10 cellular contexts compared by ENCODE assay signal in the genomic region with DNA sequence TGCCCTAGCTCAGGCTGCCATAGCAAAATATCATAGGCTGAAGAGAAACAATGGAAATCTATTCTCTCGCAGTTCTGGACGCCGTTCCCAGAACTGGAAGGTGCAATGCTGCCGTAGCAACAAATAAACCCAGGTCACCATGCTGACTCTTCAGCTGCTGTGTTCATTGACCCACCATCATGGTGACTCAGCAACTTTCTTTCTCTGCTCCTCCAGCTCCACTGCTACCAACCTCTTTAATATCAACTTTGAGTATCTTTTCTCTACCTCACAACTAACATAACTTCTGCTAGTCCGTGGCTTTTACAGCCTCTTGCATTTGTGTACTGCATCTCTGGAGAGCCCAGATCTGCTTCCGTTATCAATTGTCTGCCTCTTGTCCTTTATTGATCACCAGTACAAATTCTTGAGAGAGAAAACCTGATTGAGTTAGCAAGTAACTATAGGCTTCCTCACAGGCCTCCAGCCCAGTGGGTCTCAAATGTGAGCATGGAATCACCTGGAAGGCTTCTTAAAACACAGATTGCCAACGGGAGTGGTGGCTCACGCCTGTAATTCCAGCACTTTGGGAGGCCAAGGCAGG. TPM values are rescaled to one million over a fixed set of nuclear protein-coding genes. Genes with fewer than 3 reads are reported as not detected.
A peak's percentile ranks its signal among the peaks of the same experiment; 100 is the strongest.
DNase-seq lines count a peak whose midpoint lies in the region; ATAC-seq and TF ChIP-seq lines count a peak whose summit lies in the region.
"Had no signal": no experiment of that assay in that cellular context is flagged by ENCODE, and none has a peak within 500 bp of the region (broad histone marks: within the 10 kb centered on the region; RNA-seq: fewer than 3 reads in every experiment).

No MANE protein-coding gene starts in this region.

- H4K91ac ChIP-seq in mesenchymal stem cell (ENCODE audit: low read length): no peak overlapping the region

- 95% methylated on average over 8 of the region's 8 CpGs for WGBS in mesenchymal stem cell

- peak overlapping the region; percentile 87 for H3K4me2 ChIP-seq in KMS-11
- no peak overlapping the region for H3K4me2 ChIP-seq in mesenchymal stem cell (ENCODE audit: low read length, poor library complexity, severe bottlenecking)

- ATAC-seq in omental fat pad (ENCODE audit: low FRiP score): no peak

- H2BK120ac ChIP-seq in mesenchymal stem cell (ENCODE audit: low read depth, low read length): no peak overlapping the region

- no peak overlapping the region for H2AK5ac ChIP-seq in mesenchymal stem cell (ENCODE audit: low read length, severe bottlenecking)

- TF ChIP-seq CTCF in KMS-11 (conservative IDR thresholded peaks at IDR 0.05; ENCODE audit: low read depth, low read length): no peak
- no peak for TF ChIP-seq CTCF in omental fat pad (IDR thresholded peaks at IDR 0.05)
- TF ChIP-seq CTCF in dorsolateral prefrontal cortex (IDR thresholded peaks at IDR 0.05 in 54 of 56, conservative IDR thresholded peaks at IDR 0.05 in 2 of 56; ENCODE audit: low read depth in 1 of 56, partially characterized antibody in 56 of 56): no peak

- peak overlapping the region in 1 of 2 experiments; percentile 75 for H3K18ac ChIP-seq in mesenchymal stem cell (ENCODE audit: low read depth in 1 of 2, low read length in 2 of 2)

- H3K79me1 ChIP-seq in mesenchymal stem cell (replicated peaks; ENCODE audit: low read length, poor library complexity, severe bottlenecking): no peaks in the 10 kb centered on the region

- H4K8ac ChIP-seq in mesenchymal stem cell (ENCODE audit: low read length): peak overlapping the region; percentile 27

- H2BK12ac ChIP-seq in mesenchymal stem cell (ENCODE audit: low read length in 2 of 2): no peak overlapping the region

- no peaks in the 10 kb centered on the region for H3K9me3 ChIP-seq in mesenchymal stem cell (ENCODE audit: control insufficient read depth, low read length)
- H3K9me3 ChIP-seq: uterus had no signal

- DNase-seq in ELR (ENCODE audit: low read depth) (peak; percentile 20), astrocyte of the hippocampus (ENCODE audit: low read depth, low spot score) (peak; percentile 3), mesenchymal stem cell (peak; percentile 46), omental fat pad (ENCODE audit: low spot score) (no peak), NCI-H345 (lab: John Stamatoyannopoulos, UW) (no peak), dorsolateral prefrontal cortex (no peak)
- DNase-seq: activated CD4-positive, alpha-beta T cell treated with anti-CD3 and anti-CD28 coated beads, Interleukin-2, amount 50 U/mL, for 4 hours; hippocampal formation; uterus had no signal

- H3K36me3 ChIP-seq in KMS-11 (ENCODE audit: insufficient read depth): no peaks in the 10 kb centered on the region
- H3K36me3 ChIP-seq in mesenchymal stem cell (ENCODE audit: control insufficient read depth in 1 of 2, insufficient read depth in 2 of 2, low read depth in 1 of 2, low read length in 2 of 2): no peaks in the 10 kb centered on the region
- H3K36me3 ChIP-seq: uterus had no signal

- no peak overlapping the region for H2BK5ac ChIP-seq in mesenchymal stem cell (ENCODE audit: low read depth, low read length, poor library complexity, severe bottlenecking)

- no peak overlapping the region for H3K4me3 ChIP-seq in KMS-11 (IDR thresholded peaks at IDR 0.05; ENCODE audit: insufficient read depth, low read depth, low read length)
- no peak overlapping the region for H3K4me3 ChIP-seq in mesenchymal stem cell (ENCODE audit: insufficient read depth in 1 of 2, low read depth in 1 of 2, low read length in 2 of 2)
- H3K4me3 ChIP-seq in dorsolateral prefrontal cortex: no peak overlapping the region
- H3K4me3 ChIP-seq: uterus had no signal

- H3K27ac ChIP-seq in KMS-11 (peak overlapping the region; percentile 97), mesenchymal stem cell (ENCODE audit: low read length, poor library complexity, severe bottlenecking) (no peak overlapping the region), dorsolateral prefrontal cortex (no peak overlapping the region)
- H3K27ac ChIP-seq: uterus had no signal

- peak overlapping the region; percentile 66; the same call in 1 of the 2 replicates for H3K9ac ChIP-seq in KMS-11
- H3K9ac ChIP-seq in mesenchymal stem cell (ENCODE audit: low read length): no peak overlapping the region

- H2BK15ac ChIP-seq in mesenchymal stem cell (ENCODE audit: low read depth, poor library complexity, severe bottlenecking): no peak overlapping the region

- H4K20me1 ChIP-seq in KMS-11 (ENCODE audit: insufficient read depth): no peaks in the 10 kb centered on the region

- H3K4ac ChIP-seq in mesenchymal stem cell (ENCODE audit: low read depth in 1 of 2, low read length in 2 of 2): no peak overlapping the region

- H3K14ac ChIP-seq in mesenchymal stem cell (ENCODE audit: low read length in 2 of 2): no peak overlapping the region

- no peaks in the 10 kb centered on the region for H3K27me3 ChIP-seq in KMS-11 (ENCODE audit: insufficient read depth, low read depth)
- no peaks in the 10 kb centered on the region for H3K27me3 ChIP-seq in mesenchymal stem cell (ENCODE audit: control insufficient read depth in 1 of 2, insufficient read depth in 1 of 2, low read length in 2 of 2)
- no peaks in the 10 kb centered on the region for H3K27me3 ChIP-seq in dorsolateral prefrontal cortex
- H3K27me3 ChIP-seq: uterus had no signal

- intact Hi-C loops in dorsolateral prefrontal cortex (cut with DNase I): loop anchor here in 1 of 2 donors (10.0 kb wide), 1 partner anchor 318 kb away; a partner anchor contains a TSS

- H2AFZ ChIP-seq in KMS-11 (ENCODE audit: low read depth) (peak overlapping the region; percentile 75), mesenchymal stem cell (ENCODE audit: low read depth, low read length) (peak overlapping the region; percentile 29)

- H3K23ac ChIP-seq in mesenchymal stem cell (ENCODE audit: low read length in 2 of 2): no peak overlapping the region

- peaks cover 65% of the 10 kb centered on the region for H3K4me1 ChIP-seq in KMS-11 (ENCODE audit: low read depth, poor library complexity, severe bottlenecking)
- peaks cover 2% of the 10 kb centered on the region for H3K4me1 ChIP-seq in mesenchymal stem cell (ENCODE audit: control insufficient read depth, insufficient read depth, low read depth, low read length)
- H3K4me1 ChIP-seq: uterus had no signal

- no peaks in the 10 kb centered on the region for H3K79me2 ChIP-seq in KMS-11 (ENCODE audit: insufficient read depth, low read depth)

RNA-seq across cellular contexts. Expression of a gene that starts 47.3 kb away (rescaled TPM):
- 37.6 TPM for polyA plus RNA-seq in mesenchymal stem cell (2013, experiment 1 of 2)
- polyA plus RNA-seq in mesenchymal stem cell (2013, experiment 2 of 2): 44.7 TPM
- 10 to 100 TPM; 39.1 to 52.6 (median 42.3) TPM for total RNA-seq in omental fat pad
- total RNA-seq in dorsolateral prefrontal cortex: 10 to 100 TPM; 17.3 to 42.7 (median 28.2) TPM

Comparison
In these comparisons a context has a peak if more than half of its experiments do, and no peak if none do; other contexts are left out.
1. DNase-seq: peak in ELR (single experiment), astrocyte of the hippocampus (single experiment) and mesenchymal stem cell (single experiment); none in omental fat pad (single experiment), NCI-H345 (single experiment) and dorsolateral prefrontal cortex (0 of 10).